8 cellular contexts compared by ENCODE assay signal in genomic region chr11:47616726-47617416, GRCh38. TPM values are rescaled to one million over a fixed set of nuclear protein-coding genes. Genes with fewer than 3 reads are reported as not detected.
DNase-seq lines count a peak whose midpoint lies in the region; ATAC-seq and TF ChIP-seq lines count a peak whose summit lies in the region.
"Had no signal": no experiment of that assay in that cellular context is flagged by ENCODE, and none has a peak within 500 bp of the region (broad histone marks: within the 10 kb centered on the region; RNA-seq: fewer than 3 reads in every experiment).

No MANE protein-coding gene starts in this region.

- peaks cover 45% of the 10 kb centered on the region for H3K36me3 ChIP-seq in RWPE2 (ENCODE audit: low read depth)
- peaks cover 6% of the 10 kb centered on the region for H3K36me3 ChIP-seq in fibroblast of lung (ENCODE audit: control insufficient read depth, insufficient read depth, low read length)

- no peak overlapping the region for H3K4me3 ChIP-seq in RWPE2 (ENCODE audit: severe bottlenecking)
- no peak overlapping the region for H3K4me3 ChIP-seq in fibroblast of lung (replicated peaks in 1 of 4; ENCODE audit: control extremely low read depth in 1 of 4, insufficient read depth in 1 of 4, low read depth in 3 of 4, low read length in 4 of 4)

- TF ChIP-seq CTCF in RWPE2 (IDR thresholded peaks at IDR 0.05; ENCODE audit: poor library complexity, severe bottlenecking) = peak; percentile 70
- peak; percentile 99 to 100 for TF ChIP-seq CTCF in fibroblast of lung (conservative IDR thresholded peaks at IDR 0.05 in 1 of 2, IDR thresholded peaks at IDR 0.05 in 1 of 2; ENCODE audit: low read depth in 1 of 2, low read length in 2 of 2)
- peak; percentile 63 for TF ChIP-seq CTCF in neural crest cell (conservative IDR thresholded peaks at IDR 0.05)

- H3K9me3 ChIP-seq in RWPE2 (ENCODE audit: severe bottlenecking) (no peaks in the 10 kb centered on the region), fibroblast of lung (ENCODE audit: control insufficient read depth, insufficient read depth, low read depth, low read length) (no peaks in the 10 kb centered on the region)

- H3K9me3 Mint-ChIP-seq in neural crest cell = no peaks in the 10 kb centered on the region

- peak; percentile 67; the same call in 1 of the 3 replicates for ATAC-seq in RWPE2 (ENCODE audit: low read depth)

- H3K27ac Mint-ChIP-seq in neural crest cell (ENCODE audit: unreplicated experiment) = no peak overlapping the region

- H4K20me1 ChIP-seq in fibroblast of lung (ENCODE audit: control insufficient read depth, extremely low read depth, insufficient read depth, low read length) = no peaks in the 10 kb centered on the region

- H3K79me2 ChIP-seq in fibroblast of lung (ENCODE audit: control insufficient read depth, insufficient read depth, low read length) = no peaks in the 10 kb centered on the region

- H3K9ac ChIP-seq in fibroblast of lung (ENCODE audit: insufficient read depth, low read length) = no peak overlapping the region

- no peaks in the 10 kb centered on the region for H3K4me1 ChIP-seq in RWPE2 (ENCODE audit: insufficient read depth, poor library complexity, severe bottlenecking)
- peaks cover 11% of the 10 kb centered on the region for H3K4me1 ChIP-seq in fibroblast of lung (ENCODE audit: control insufficient read depth, extremely low read depth, insufficient read depth, low read length)

- peaks cover 8% of the 10 kb centered on the region for H3K4me1 Mint-ChIP-seq in neural crest cell

- no peaks in the 10 kb centered on the region for H3K27me3 Mint-ChIP-seq in neural crest cell (ENCODE audit: low read depth)

- H3K27ac ChIP-seq in RWPE2 (ENCODE audit: poor library complexity, severe bottlenecking) (no peak overlapping the region), fibroblast of lung (ENCODE audit: insufficient read depth, low read length) (peak overlapping the region; percentile 11)

- H3K36me3 Mint-ChIP-seq in neural crest cell (ENCODE audit: low read depth) = peaks cover 4% of the 10 kb centered on the region

- DNase-seq in ELF-1 (ENCODE audit: low read depth, low spot score) (peak; percentile 54), HT-29 (ENCODE audit: low spot score) (peak; percentile 47), RWPE2 (ENCODE audit: low spot score) (no peak), fibroblast of lung (ENCODE audit: low read depth in 2 of 2) (peak; percentile 65 to 90), neural crest cell (ENCODE audit: low read depth, low spot score) (peak; percentile 39)
- DNase-seq in activated effector memory CD4-positive, alpha-beta T cell treated with anti-CD3 and anti-CD28 coated beads, Interleukin-2, amount 50 U/mL, for 16 hours = no peak
- no peak for DNase-seq in activated CD8-positive, alpha-beta memory T cell treated with anti-CD3 and anti-CD28 coated beads for 24 hours

- peak overlapping the region; percentile 61 for H3K4me2 ChIP-seq in fibroblast of lung (ENCODE audit: extremely low read depth, insufficient read depth, low read length)

- H2AFZ ChIP-seq in fibroblast of lung (ENCODE audit: low read length) = no peak overlapping the region

- H3K27me3 ChIP-seq in RWPE2 (ENCODE audit: insufficient read depth, poor library complexity, severe bottlenecking) (no peaks in the 10 kb centered on the region), fibroblast of lung (ENCODE audit: control insufficient read depth, insufficient read depth, low read length) (no peaks in the 10 kb centered on the region)

- no peak overlapping the region for H3K4me3 Mint-ChIP-seq in neural crest cell

RNA-seq across cellular contexts. Expression of gene C1QTNF4, which starts 22.7 kb away (rescaled TPM):
- not detected in 2 replicates for total RNA-seq in HT-29 (2014; rRNA removed; shearing (Covaris generic))
- total RNA-seq in fibroblast of lung (under 0.01 TPM in 2 replicates), neural crest cell (18.9 and 21.4 TPM in 2 replicates)
- polyA plus RNA-seq in fibroblast of lung = 0.03 TPM in 1 of 2 replicates, not detected in the other
- 0.46 TPM in 1 of 2 replicates, not detected in the other for polyA plus RNA-seq in fibroblast of lung (2012)
- not detected in 2 replicates for polyA minus RNA-seq in fibroblast of lung (ENCODE audit: low replicate concordance)
- total RNA-seq: activated CD8-positive, alpha-beta memory T cell treated with anti-CD3 and anti-CD28 coated beads for 36 hours had no signal

RNA-seq across cellular contexts. Expression of gene MTCH2, which starts 25.5 kb away (rescaled TPM):
- total RNA-seq in HT-29 (2014; rRNA removed; shearing (Covaris generic)) = 103 and 109 TPM in 2 replicates
- total RNA-seq in fibroblast of lung = 52.1 and 64.4 TPM in 2 replicates
- 169 and 215 TPM in 2 replicates for polyA plus RNA-seq in fibroblast of lung
- 146 and 222 TPM in 2 replicates for polyA plus RNA-seq in fibroblast of lung (2012)
- 76.2 and 142 TPM in 2 replicates for polyA minus RNA-seq in fibroblast of lung (ENCODE audit: low replicate concordance)
- 157 and 160 TPM in 2 replicates for total RNA-seq in neural crest cell

RNA-seq across cellular contexts. Expression of gene FAM180B, which starts 30.4 kb away (rescaled TPM):
- total RNA-seq in HT-29 (2014; rRNA removed; shearing (Covaris generic)) = not detected in 2 replicates
- total RNA-seq in fibroblast of lung (not detected in 2 replicates), neural crest cell (0.35 and 0.50 TPM in 2 replicates)
- not detected in 2 replicates for polyA plus RNA-seq in fibroblast of lung
- not detected in 2 replicates for polyA plus RNA-seq in fibroblast of lung (2012)
- not detected in 2 replicates for polyA minus RNA-seq in fibroblast of lung (ENCODE audit: low replicate concordance)

RNA-seq across cellular contexts. Expression of gene NDUFS3, which starts 38.0 kb away (rescaled TPM):
- 144 and 149 TPM in 2 replicates for total RNA-seq in HT-29 (2014; rRNA removed; shearing (Covaris generic))
- total RNA-seq in fibroblast of lung (76.5 and 78.8 TPM in 2 replicates), neural crest cell (172 and 178 TPM in 2 replicates)
- 113 and 164 TPM in 2 replicates for polyA plus RNA-seq in fibroblast of lung
- 95.1 and 110 TPM in 2 replicates for polyA plus RNA-seq in fibroblast of lung (2012)
- 66.2 and 84.8 TPM in 2 replicates for polyA minus RNA-seq in fibroblast of lung (ENCODE audit: low replicate concordance)

RNA-seq across cellular contexts. Expression of gene KBTBD4, which starts 38.1 kb away (rescaled TPM):
- total RNA-seq in HT-29 (2014; rRNA removed; shearing (Covaris generic)) = 26.5 and 29.5 TPM in 2 replicates
- total RNA-seq in fibroblast of lung = 17.7 and 20.0 TPM in 2 replicates
- 19.9 and 21.7 TPM in 2 replicates for polyA plus RNA-seq in fibroblast of lung
- 17.1 and 19.6 TPM in 2 replicates for polyA plus RNA-seq in fibroblast of lung (2012)
- polyA minus RNA-seq in fibroblast of lung (ENCODE audit: low replicate concordance) = 39.5 and 51.3 TPM in 2 replicates
- 15.4 and 16.6 TPM in 2 replicates for total RNA-seq in neural crest cell

Comparison
In these comparisons a context has a peak if more than half of its experiments do, and no peak if none do; other contexts are left out.
1. DNase-seq: peak in ELF-1 (single experiment), HT-29 (single experiment), fibroblast of lung (2 of 2) and neural crest cell (single experiment); none in RWPE2 (single experiment), activated effector memory CD4-positive, alpha-beta T cell treated with anti-CD3 and anti-CD28 coated beads, Interleukin-2, amount 50 U/mL, for 16 hours (single experiment) and activated CD8-positive, alpha-beta memory T cell treated with anti-CD3 and anti-CD28 coated beads for 24 hours (single experiment).
2. RNA of gene C1QTNF4, which starts 22.7 kb away (total RNA-seq): 18.9 to 21.4 TPM in neural crest cell; not detected in HT-29 and under 0.01 TPM in fibroblast of lung; every median in the first group is over 10 times any median in the second.
3. Peak in every context shown above with its lines, with median percentiles within 50 percentile points of each other: CTCF ChIP-seq.